In genomic region chr3:102979682-102980378, GRCh38 we compare ENCODE assay signal across 10 cellular contexts.
DNase-seq lines count a peak whose midpoint lies in the region; ATAC-seq and TF ChIP-seq lines count a peak whose summit lies in the region.
"Had no signal": no experiment of that assay in that cellular context is flagged by ENCODE, and none has a peak within 500 bp of the region (broad histone marks: within the 10 kb centered on the region; RNA-seq: fewer than 3 reads in every experiment).

No MANE protein-coding gene starts in this region.

- ATAC-seq in HG03457 (IDR thresholded peaks at IDR 0.05; ENCODE audit: unreplicated experiment), result no peak
- ATAC-seq in HG02981 (IDR thresholded peaks at IDR 0.05; ENCODE audit: unreplicated experiment), result no peak

- TF ChIP-seq CTCF in fibroblast of the aortic adventitia (IDR thresholded peaks at IDR 0.05; ENCODE audit: insufficient read depth, low read length), result no peak

- intact Hi-C loops in posterior vena cava (cut with DNase I), result no loop called here

- H3K4me3 ChIP-seq in fibroblast of the aortic adventitia (ENCODE audit: low read depth, low read length), result no peak overlapping the region
- H3K4me3 ChIP-seq: PC-9 had no signal

- DNase-seq in Ammon's horn (ENCODE audit: low spot score), result peak; percentile 12
- DNase-seq in RPMI7951 (ENCODE audit: low read depth), result peak; percentile 89
- DNase-seq in fibroblast of the aortic adventitia (ENCODE audit: low read depth), result peak; percentile 97
- DNase-seq in posterior vena cava (ENCODE audit: low spot score), result peak; percentile 93
- no peak for DNase-seq in UCSD-AML1 (lab: John Stamatoyannopoulos, UW; ENCODE audit: unreplicated experiment)
- DNase-seq in DMS153 treated with DMSO at 0.1 percent for 48 hours (lab: John Stamatoyannopoulos, UW; ENCODE audit: unreplicated experiment), result no peak
- DNase-seq: stimulated activated CD4-positive, alpha-beta T cell treated with anti-CD3 and anti-CD28 coated beads, Interleukin-12 subunit alpha, Interleukin-12 subunit beta, amount 100 ng/mL, for 4 hours had no signal

Comparison
In these comparisons a context has a peak if more than half of its experiments do, and no peak if none do; other contexts are left out.
1. DNase-seq: peak in Ammon's horn (single experiment), RPMI7951 (single experiment), fibroblast of the aortic adventitia (single experiment) and posterior vena cava (single experiment); none in UCSD-AML1 (single experiment) and DMS153 treated with DMSO at 0.1 percent for 48 hours (single experiment).